Comparison of ENCODE assay signal across 24 cellular contexts in genomic region chr12:13275366-13275765, GRCh38.
DNase-seq lines count a peak whose midpoint lies in the region; TF ChIP-seq lines count a peak whose summit lies in the region.
"Had no signal": no experiment of that assay in that cellular context is flagged by ENCODE, and none has a peak within 500 bp of the region (broad histone marks: within the 10 kb centered on the region; RNA-seq: fewer than 3 reads in every experiment).

No MANE protein-coding gene starts in this region.

- no peaks in the 10 kb centered on the region for H3K36me3 Mint-ChIP-seq in neural crest cell (ENCODE audit: low read depth)

- H3K4me1 ChIP-seq in ectodermal cell (ENCODE audit: control insufficient read depth, insufficient read depth, low read length), result peaks cover 21% of the 10 kb centered on the region
- H3K4me1 ChIP-seq: breast epithelium, colonic mucosa had no signal

- no peaks in the 10 kb centered on the region for H3K36me3 ChIP-seq in ectodermal cell (ENCODE audit: control insufficient read depth, insufficient read depth, low read length)
- H3K36me3 ChIP-seq: adrenal gland, breast epithelium, colonic mucosa, tibial nerve, WERI-Rb-1 had no signal

- TF ChIP-seq CTCF in neural crest cell (conservative IDR thresholded peaks at IDR 0.05) (no peak), GM10266 (IDR thresholded peaks at IDR 0.05; ENCODE audit: control insufficient read depth, insufficient read depth, low read depth, missing control alignments) (no peak)

- peak overlapping the region; percentile 1 for H3K4me3 Mint-ChIP-seq in neural crest cell
- H3K4me3 Mint-ChIP-seq: activated CD4-positive, alpha-beta T cell treated with anti-CD3 and anti-CD28 coated beads, Interleukin-2, amount 10 ng/mL, durations not matched to agents 24 days and 14 days; activated T-cell treated with anti-CD3 and anti-CD28 coated beads, Interleukin-2, amount 50 U/mL, for 4 hours had no signal

- H3K27me3 ChIP-seq in ectodermal cell (ENCODE audit: control insufficient read depth, insufficient read depth, low read length, poor library complexity, severe bottlenecking), result peaks cover 14% of the 10 kb centered on the region
- H3K27me3 ChIP-seq: colonic mucosa had no signal

- peaks cover 2% of the 10 kb centered on the region for H3K9me3 Mint-ChIP-seq in neural crest cell
- H3K9me3 Mint-ChIP-seq: activated CD4-positive, alpha-beta T cell treated with anti-CD3 and anti-CD28 coated beads, Interleukin-2, amount 10 ng/mL, durations not matched to agents 24 days and 14 days; activated T-cell treated with anti-CD3 and anti-CD28 coated beads, Interleukin-2, amount 50 U/mL, for 4 hours had no signal

- DNase-seq in DMS 273 (lab: John Stamatoyannopoulos, UW; ENCODE audit: unreplicated experiment) (peak; percentile 65), DMS 273 treated with DMSO at 0.1 percent for 48 hours (lab: John Stamatoyannopoulos, UW) (no peak), NCI-H524 (lab: John Stamatoyannopoulos, UW) (peak; percentile 17 to 64), neural crest cell (ENCODE audit: low read depth, low spot score) (no peak), GM10266 (ENCODE audit: extremely low spot score) (no peak), hypothalamus (lab: John Stamatoyannopoulos, UW) (no peak), erythroblast (lab: John Stamatoyannopoulos, UW) (no peak)
- DNase-seq: activated CD4-positive, alpha-beta T cell treated with anti-CD3 and anti-CD28 coated beads, Interleukin-2, amount 10 ng/mL, durations not matched to agents 24 days and 14 days; activated naive CD4-positive, alpha-beta T cell; activated T-cell treated with anti-CD3 and anti-CD28 coated beads, Interleukin-2, amount 50 U/mL, for 4 hours; adrenal gland; colonic mucosa; EL; IMR-90; NCI-H1105; NCI-H748 treated with DMSO at 0.1 percent for 48 hours; OCI-M1; T-helper 9 cell; WERI-Rb-1 had no signal

- no peak for TF ChIP-seq POLR2A in erythroblast (IDR thresholded peaks at IDR 0.05; ENCODE audit: low read length)

- WGBS in ectodermal cell, 2 experiments, result 72 to 78% methylated on average over 4 of the region's 4 CpGs

- peaks cover 31% of the 10 kb centered on the region for H3K4me1 Mint-ChIP-seq in neural crest cell

- no peaks in the 10 kb centered on the region for H3K9me3 ChIP-seq in ectodermal cell (ENCODE audit: control insufficient read depth, low read length)
- H3K9me3 ChIP-seq: adrenal gland, breast epithelium, colonic mucosa, tibial nerve had no signal

- no peak overlapping the region for H3K4me3 ChIP-seq in ectodermal cell (ENCODE audit: insufficient read depth, low read depth, low read length)
- H3K4me3 ChIP-seq: adrenal gland, breast epithelium, colonic mucosa, skin epidermis, tibial nerve had no signal

- peak overlapping the region; percentile 33 for H3K27ac ChIP-seq in ectodermal cell (ENCODE audit: insufficient read depth, low read depth, low read length, poor library complexity, severe bottlenecking)
- H3K27ac ChIP-seq: 22Rv1, adrenal gland, breast epithelium, colonic mucosa, skin epidermis, tibial nerve, WERI-Rb-1 had no signal

- peaks cover 6% of the 10 kb centered on the region for H3K27me3 Mint-ChIP-seq in neural crest cell (ENCODE audit: low read depth)

- no peak overlapping the region for H3K27ac Mint-ChIP-seq in neural crest cell (ENCODE audit: unreplicated experiment)
- H3K27ac Mint-ChIP-seq: activated CD4-positive, alpha-beta T cell treated with anti-CD3 and anti-CD28 coated beads, Interleukin-2, amount 10 ng/mL, durations not matched to agents 24 days and 14 days had no signal

Comparison
In these comparisons a context has a peak if more than half of its experiments do, and no peak if none do; other contexts are left out.
1. DNase-seq: peak in DMS 273 (single experiment) and NCI-H524 (2 of 2); none in DMS 273 treated with DMSO at 0.1 percent for 48 hours (single experiment), neural crest cell (single experiment), GM10266 (single experiment), hypothalamus (0 of 51) and erythroblast (0 of 2).